ENCODE assay signal across 9 cellular contexts in genomic region chr3:8938021-8938420, GRCh38. TPM values are rescaled to one million over a fixed set of nuclear protein-coding genes. Genes with fewer than 3 reads are reported as not detected.
DNase-seq lines count a peak whose midpoint lies in the region; ATAC-seq and TF ChIP-seq lines count a peak whose summit lies in the region.
"Had no signal": no experiment of that assay in that cellular context is flagged by ENCODE, and none has a peak within 500 bp of the region (broad histone marks: within the 10 kb centered on the region; RNA-seq: fewer than 3 reads in every experiment).

No MANE protein-coding gene starts in this region.

- H3K27ac ChIP-seq in PC-9 (peak overlapping the region; percentile 84), WERI-Rb-1 (no peak overlapping the region)
- H3K27ac ChIP-seq: SK-N-MC had no signal

- no peaks in the 10 kb centered on the region for H3K9me2 ChIP-seq in PC-9 (ENCODE audit: insufficient read depth)

- intact Hi-C loops in PC-9 (cut with micrococcal nuclease; ENCODE audit: unreplicated experiment) = loop anchor here (5.0 kb wide), 1 partner anchor 311 kb away; no protein-coding TSS in a partner anchor

- peaks cover 29% of the 10 kb centered on the region for H3K4me1 ChIP-seq in PC-9 (replicated peaks; ENCODE audit: insufficient read depth)

- TF ChIP-seq CTCF in AG09309 (IDR thresholded peaks at IDR 0.05; ENCODE audit: control insufficient read depth, insufficient read depth, low read depth, low read length, missing control alignments) (peak; percentile 49), PC-9 (conservative IDR thresholded peaks at IDR 0.05) (peak; percentile 66), fibroblast of pulmonary artery (IDR thresholded peaks at IDR 0.05; ENCODE audit: low read length, missing control alignments) (peak; percentile 60), WERI-Rb-1 (IDR thresholded peaks at IDR 0.05; ENCODE audit: low read depth, low read length) (no peak)

- no TSS peak for BruUV-seq in PC-9 (replicated peaks; lab: Mats Ljungman, UMichigan)

- H2AFZ ChIP-seq in PC-9 = no peak overlapping the region

- H4K20me1 ChIP-seq in PC-9 (ENCODE audit: insufficient read depth) = no peaks in the 10 kb centered on the region

- H3K27me3 ChIP-seq in PC-9 (ENCODE audit: insufficient read depth, low read depth) = no peaks in the 10 kb centered on the region
- no peaks in the 10 kb centered on the region for H3K27me3 ChIP-seq in WERI-Rb-1 (ENCODE audit: insufficient read depth, low read depth, severe bottlenecking)

- H3K36me3 ChIP-seq in PC-9 (ENCODE audit: low read depth) (peaks cover 33% of the 10 kb centered on the region), WERI-Rb-1 (peaks cover 60% of the 10 kb centered on the region)

- peaks cover 23% of the 10 kb centered on the region for H3F3A ChIP-seq in PC-9 (ENCODE audit: insufficient read depth, low read depth)

- H3K9me3 ChIP-seq in PC-9 (ENCODE audit: insufficient read depth, low read depth) (no peaks in the 10 kb centered on the region; the same call in 1 of the 2 replicates), WERI-Rb-1 (ENCODE audit: severe bottlenecking) (peaks cover 3% of the 10 kb centered on the region)

- ATAC-seq in GM21367 (IDR thresholded peaks at IDR 0.05; ENCODE audit: unreplicated experiment) (peak; percentile 65), HG03469 (IDR thresholded peaks at IDR 0.05; ENCODE audit: unreplicated experiment) (no peak)

- CTCF ChIA-PET in PC-9 (lab: Charles Lee) = interaction anchor here (1.0 kb wide), 1 partner anchor 156 kb away, joined by 3 read pairs; no protein-coding TSS in a partner anchor

- DNase-seq in AG09309 (ENCODE audit: low read depth) = no peak
- DNase-seq in PC-9 = no peak
- DNase-seq in fibroblast of pulmonary artery (ENCODE audit: low read depth) = peak; percentile 75
- DNase-seq in activated CD4-positive, alpha-beta T cell treated with anti-CD3 and anti-CD28 coated beads for 1 hour = no peak
- no peak for DNase-seq in COR-L47 (lab: John Stamatoyannopoulos, UW)
- no peak for DNase-seq in WERI-Rb-1

- peak overlapping the region; percentile 65 for H3K4me2 ChIP-seq in PC-9

- POLR2A ChIA-PET in PC-9 (lab: Charles Lee; ENCODE audit: unreplicated experiment) = no interaction called here

- peaks cover 10% of the 10 kb centered on the region; the same call in 1 of the 2 replicates for H3K79me2 ChIP-seq in PC-9 (ENCODE audit: low read depth)

- H3K4me3 ChIP-seq in AG09309 (ENCODE audit: control insufficient read depth, low read depth, low read length) = no peak overlapping the region
- H3K4me3 ChIP-seq in PC-9 = no peak overlapping the region
- H3K4me3 ChIP-seq in fibroblast of pulmonary artery (replicated peaks; ENCODE audit: low read depth, low read length) = no peak overlapping the region
- H3K4me3 ChIP-seq in WERI-Rb-1 (ENCODE audit: low read depth, low read length) = no peak overlapping the region
- H3K4me3 ChIP-seq: SK-N-MC had no signal

RNA-seq across cellular contexts. Expression of gene RAD18, which starts 25.3 kb away (rescaled TPM):
- total RNA-seq in PC-9 (2021) = 19.1 and 29.1 TPM in 2 replicates
